28 cellular contexts compared by ENCODE assay signal in the genomic region with DNA sequence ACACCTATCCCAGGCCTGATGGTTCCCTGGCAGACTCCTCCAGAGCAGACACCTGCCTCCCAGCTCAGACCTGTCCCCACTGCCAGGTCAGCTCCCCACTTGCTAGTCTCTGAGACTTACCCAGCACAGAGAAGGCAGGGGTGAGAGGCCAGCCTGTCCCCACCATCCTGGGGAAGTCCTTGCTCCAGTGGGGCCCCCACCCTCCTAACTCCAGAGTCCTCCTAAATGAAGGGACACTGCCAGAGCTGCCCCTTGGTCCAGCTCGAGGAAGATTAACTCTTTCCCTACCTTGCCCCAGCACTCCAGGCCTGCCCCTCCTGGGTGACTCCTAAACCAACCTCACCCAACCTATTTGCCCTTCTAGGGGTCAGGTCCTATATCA. TPM values are rescaled to one million over a fixed set of nuclear protein-coding genes. Genes with fewer than 3 reads are reported as not detected.
A peak's percentile ranks its signal among the peaks of the same experiment; 100 is the strongest.
DNase-seq lines count a peak whose midpoint lies in the region; ATAC-seq and TF ChIP-seq lines count a peak whose summit lies in the region.
"Had no signal": no experiment of that assay in that cellular context is flagged by ENCODE, and none has a peak within 500 bp of the region (broad histone marks: within the 10 kb centered on the region; RNA-seq: fewer than 3 reads in every experiment).

No MANE protein-coding gene starts in this region.

- intact Hi-C loops in prostate gland (cut with DNase I) (no loop called here), body of pancreas (cut with DNase I) (loop anchor here (10.0 kb wide), 1 partner anchor 248 kb away; no protein-coding TSS in a partner anchor)

- TF ChIP-seq EP300 in tibial nerve (IDR thresholded peaks at IDR 0.05), result no peak

- no peak for TF ChIP-seq CTCF in hepatocyte (IDR thresholded peaks at IDR 0.05; ENCODE audit: poor library complexity)
- no peak for TF ChIP-seq CTCF in prostate gland (IDR thresholded peaks at IDR 0.05)
- no peak for TF ChIP-seq CTCF in tibial nerve (IDR thresholded peaks at IDR 0.05)
- no peak for TF ChIP-seq CTCF in body of pancreas (IDR thresholded peaks at IDR 0.05)

- no peak overlapping the region for H3K4me3 ChIP-seq in hepatocyte
- peak overlapping the region in 1 of 2 donors; percentile 8 for H3K4me3 ChIP-seq in prostate gland
- H3K4me3 ChIP-seq in tibial nerve, result no peak overlapping the region
- no peak overlapping the region for H3K4me3 ChIP-seq in body of pancreas
- H3K4me3 ChIP-seq: colonic mucosa, gastrocnemius medialis, PC-9, psoas muscle, skin epidermis, upper lobe of left lung had no signal

- no peaks in the 10 kb centered on the region for H3K9me2 ChIP-seq in hepatocyte (replicated peaks; ENCODE audit: insufficient read depth)

- no peaks in the 10 kb centered on the region for H3K79me2 ChIP-seq in hepatocyte

- TF ChIP-seq POLR2A in prostate gland (IDR thresholded peaks at IDR 0.05), result no peak
- TF ChIP-seq POLR2A in tibial nerve (IDR thresholded peaks at IDR 0.05), result no peak
- TF ChIP-seq POLR2A in body of pancreas (IDR thresholded peaks at IDR 0.05), result no peak

- H3K4me1 ChIP-seq in hepatocyte (ENCODE audit: insufficient read depth), result peaks cover 10% of the 10 kb centered on the region
- no peaks in the 10 kb centered on the region for H3K4me1 ChIP-seq in prostate gland (replicated peaks)
- H3K4me1 ChIP-seq in tibial nerve, result peaks cover 0 to 27% (median 4%) of the 10 kb centered on the region in 4 donors
- H3K4me1 ChIP-seq in body of pancreas, result peaks cover 15% of the 10 kb centered on the region
- H3K4me1 ChIP-seq: colonic mucosa had no signal

- ATAC-seq in body of pancreas, result no peak
- ATAC-seq: gastrocnemius medialis, psoas muscle had no signal

- peak overlapping the region; percentile 83 for H3K4me2 ChIP-seq in hepatocyte
- H3K4me2 ChIP-seq: PC-9 had no signal

- H3K27me3 ChIP-seq in hepatocyte (peaks cover 26% of the 10 kb centered on the region), prostate gland (replicated peaks; ENCODE audit: insufficient read depth) (no peaks in the 10 kb centered on the region), tibial nerve (no peaks in the 10 kb centered on the region), body of pancreas (no peaks in the 10 kb centered on the region)
- H3K27me3 ChIP-seq: colonic mucosa, gastrocnemius medialis had no signal

- H3K27ac ChIP-seq in hepatocyte, result no peak overlapping the region
- H3K27ac ChIP-seq in prostate gland, result peak overlapping the region; percentile 38 to 59
- no peak overlapping the region for H3K27ac ChIP-seq in tibial nerve
- no peak overlapping the region for H3K27ac ChIP-seq in body of pancreas
- H3K27ac ChIP-seq: colonic mucosa, gastrocnemius medialis, PC-9, psoas muscle, skin epidermis, upper lobe of left lung had no signal

- H3K36me3 ChIP-seq in hepatocyte (replicated peaks; ENCODE audit: insufficient read depth, low read depth) (no peaks in the 10 kb centered on the region), prostate gland (no peaks in the 10 kb centered on the region), tibial nerve (no peaks in the 10 kb centered on the region), body of pancreas (replicated peaks in 1 of 2; ENCODE audit: insufficient read depth in 1 of 2, low read depth in 2 of 2) (no peaks in the 10 kb centered on the region)
- H3K36me3 ChIP-seq: colonic mucosa, esophagus squamous epithelium, gastrocnemius medialis, upper lobe of left lung had no signal

- H4K20me1 ChIP-seq in hepatocyte (ENCODE audit: insufficient read depth, poor library complexity, severe bottlenecking), result no peaks in the 10 kb centered on the region

- no peaks in the 10 kb centered on the region for H3K9me3 ChIP-seq in hepatocyte (ENCODE audit: low read depth)
- H3K9me3 ChIP-seq in prostate gland, result no peaks in the 10 kb centered on the region
- no peaks in the 10 kb centered on the region for H3K9me3 ChIP-seq in tibial nerve
- no peaks in the 10 kb centered on the region for H3K9me3 ChIP-seq in body of pancreas
- H3K9me3 ChIP-seq: colonic mucosa, esophagus squamous epithelium, gastrocnemius medialis, psoas muscle, upper lobe of left lung had no signal

- H2AFZ ChIP-seq in hepatocyte, result no peak overlapping the region
- H2AFZ ChIP-seq: PC-9 had no signal

- 50% methylated on average over 1 of the region's 1 CpG for WGBS in hepatocyte (ENCODE audit: low lambda C conversion rate, missing lambda C conversion rate)
- 50% methylated on average over 1 of the region's 1 CpG for WGBS in prostate gland
- WGBS in tibial nerve, 2 donors, result 31 to 36% methylated on average over 1 of the region's 1 CpG
- WGBS in body of pancreas, 2 donors, result 25 to 45% methylated on average over 1 of the region's 1 CpG

- DNase-seq in activated CD8-positive, alpha-beta memory T cell treated with anti-CD3 and anti-CD28 coated beads for 24 hours, result peak; percentile 55
- DNase-seq in activated CD8-positive, alpha-beta memory T cell treated with anti-CD3 and anti-CD28 coated beads, Interleukin-2, amount 50 U/mL, for 48 hours, result no peak
- DNase-seq in HuH-7 (ENCODE audit: low spot score) (peak; percentile 3), hepatocyte (ENCODE audit: low spot score) (no peak), prostate gland (ENCODE audit: low spot score) (no peak), tibial nerve (ENCODE audit: low spot score in 2 of 2) (no peak), body of pancreas (no peak)
- no peak for DNase-seq in activated naive CD4-positive, alpha-beta T cell (lab: John Stamatoyannopoulos, UW)
- DNase-seq: activated gamma-delta T cell treated with Interleukin-2 at 50 U/mL for 16 hours; activated T-cell treated with anti-CD3 and anti-CD28 coated beads, Interleukin-2, amount 50 U/mL, for 1 hour; COR-L47; esophagus squamous epithelium; hippocampal formation; Karpas-422; NCI-H1694; NCI-H2171; NCI-H510A treated with DMSO at 0.1 percent for 48 hours; PC-9; SIG-M5 had no signal

RNA-seq across cellular contexts. Expression of a gene that starts 30.4 kb away (rescaled TPM):
- total RNA-seq in hepatocyte (22.9 and 27.6 TPM in 2 replicates), prostate gland (100 to 1,000 TPM; 238 to 659 TPM), tibial nerve (100 to 1,000 TPM; 461 to 648 (median 565) TPM), body of pancreas (100 to 1,000 TPM; 168 to 174 TPM)
- polyA plus RNA-seq in hepatocyte, result 16.2 TPM in 2 replicates

RNA-seq across cellular contexts. Expression of a gene that starts 35.9 kb away (rescaled TPM):
- total RNA-seq in hepatocyte (0.10 and 0.44 TPM in 2 replicates), prostate gland (under 1 TPM; 0.11 to 0.27 TPM), tibial nerve (not detected), body of pancreas (not detected)
- 1.5 TPM in 1 of 2 replicates, not detected in the other for polyA plus RNA-seq in hepatocyte
- total RNA-seq: B cell, colonic mucosa, esophagus squamous epithelium, kidney epithelial cell, lung microvascular endothelial cell, neural crest cell, PC-9, psoas muscle had no signal

Comparison
In these comparisons a context has a peak if more than half of its experiments do, and no peak if none do; other contexts are left out.
1. DNase-seq: peak in activated CD8-positive, alpha-beta memory T cell treated with anti-CD3 and anti-CD28 coated beads for 24 hours (single experiment) and HuH-7 (single experiment); none in activated CD8-positive, alpha-beta memory T cell treated with anti-CD3 and anti-CD28 coated beads, Interleukin-2, amount 50 U/mL, for 48 hours (single experiment), hepatocyte (single experiment), prostate gland (single experiment), activated naive CD4-positive, alpha-beta T cell (0 of 4), tibial nerve (0 of 2) and body of pancreas (0 of 4).
2. H3K27ac ChIP-seq: peak in prostate gland (2 of 2); none in hepatocyte (single experiment), tibial nerve (0 of 4) and body of pancreas (0 of 4).